Comparison of ENCODE assay signal across 1 cellular context in the genomic region with DNA sequence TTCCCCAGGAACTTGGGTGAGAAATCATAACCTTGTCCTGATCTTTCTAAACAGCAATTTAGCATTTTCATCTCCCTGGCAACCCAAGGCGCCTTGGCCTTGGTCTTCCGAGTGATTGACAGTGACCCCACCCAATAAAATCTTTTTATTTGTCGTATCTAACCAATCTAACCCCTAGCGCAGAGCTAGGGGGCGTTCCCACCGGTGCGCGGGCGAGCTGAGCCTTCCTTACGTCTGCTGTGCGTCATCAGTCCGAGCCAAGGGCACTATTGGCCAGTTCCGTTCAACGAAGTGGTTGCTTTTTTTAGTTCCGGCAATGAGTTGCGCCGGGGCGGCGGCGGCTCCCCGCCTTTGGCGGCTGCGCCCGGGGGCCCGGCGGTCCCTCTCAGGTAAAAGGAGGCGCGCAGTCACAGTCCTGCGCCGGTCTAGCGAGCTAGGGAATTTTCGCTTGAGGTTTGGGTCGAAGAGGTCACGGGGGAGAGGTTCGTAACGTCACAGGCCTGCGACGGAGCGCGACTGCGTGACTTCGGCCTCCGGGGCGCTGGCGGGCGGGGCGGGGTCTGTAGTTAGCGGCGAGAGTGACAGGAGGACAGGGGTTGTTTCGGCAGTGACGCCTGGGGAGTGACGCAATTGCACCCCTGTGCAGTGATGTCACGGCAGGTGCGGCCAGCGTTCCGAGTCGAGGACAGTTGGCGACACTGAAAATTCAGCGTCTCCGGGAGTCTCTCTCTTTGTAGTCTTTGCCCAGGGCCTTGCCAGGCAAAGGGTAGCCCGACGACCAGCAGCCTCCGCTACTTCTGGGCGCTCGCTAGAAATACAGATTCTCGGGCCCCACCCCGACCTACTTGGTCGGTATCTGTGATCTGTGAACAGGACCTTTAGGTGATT.
TF ChIP-seq lines count a peak whose summit lies in the region.

A gene (plus strand): TSS at position 266 of the 888 bp plus-strand sequence. CDS start 51 bp downstream, at position 317.

TF ChIP-seq in K562, 482 proteins besides CTCF, POLR2A, EP300 and RAD21 (continued from another document):
- TF ChIP-seq, protein P1, sequence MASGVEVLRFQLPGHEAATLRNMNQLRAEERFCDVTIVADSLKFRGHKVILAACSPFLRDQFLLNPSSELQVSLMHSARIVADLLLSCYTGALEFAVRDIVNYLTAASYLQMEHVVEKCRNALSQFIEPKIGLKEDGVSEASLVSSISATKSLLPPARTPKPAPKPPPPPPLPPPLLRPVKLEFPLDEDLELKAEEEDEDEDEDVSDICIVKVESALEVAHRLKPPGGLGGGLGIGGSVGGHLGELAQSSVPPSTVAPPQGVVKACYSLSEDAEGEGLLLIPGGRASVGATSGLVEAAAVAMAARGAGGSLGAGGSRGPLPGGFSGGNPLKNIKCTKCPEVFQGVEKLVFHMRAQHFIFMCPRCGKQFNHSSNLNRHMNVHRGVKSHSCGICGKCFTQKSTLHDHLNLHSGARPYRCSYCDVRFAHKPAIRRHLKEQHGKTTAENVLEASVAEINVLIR (CRISPR knock-in tag; IDR thresholded peaks at IDR 0.05), result peak; percentile 95
- TF ChIP-seq HDAC2 (IDR thresholded peaks at IDR 0.05) (peak; percentile 60; the same call in 1 of the 2 replicates), ZEB2 (IDR thresholded peaks at IDR 0.05) (peak; percentile 83), U2AF1 (optimal IDR thresholded peaks at IDR 0.05; ENCODE audit: low read depth, low read length) (no peak), MBD2 (IDR thresholded peaks at IDR 0.05; ENCODE audit: borderline replicate concordance, low read depth) (peak; percentile 92), JUN (IDR thresholded peaks at IDR 0.05; ENCODE audit: borderline replicate concordance, low read depth, low read length) (peak; percentile 80; the same call in 1 of the 2 replicates), JUN (CRISPR knock-in tag; IDR thresholded peaks at IDR 0.05; ENCODE audit: borderline replicate concordance) (no peak), CEBPB (tag; IDR thresholded peaks at IDR 0.05) (peak; percentile 97), CREB1 (IDR thresholded peaks at IDR 0.05) (peak; percentile 98), CREB1 (CRISPR knock-in tag; IDR thresholded peaks at IDR 0.05) (peak; percentile 99), ZNF830 (CRISPR knock-in tag; IDR thresholded peaks at IDR 0.05) (0 out of 2 replicates have a peak, but pooled peaks have one; percentile 28), ZNF436 (CRISPR knock-in tag; IDR thresholded peaks at IDR 0.05) (no peak), XRCC4 (IDR thresholded peaks at IDR 0.05; ENCODE audit: extremely low read depth, insufficient read depth, insufficient read length) (no peak), MYBL2 (IDR thresholded peaks at IDR 0.05; ENCODE audit: low read depth) (no peak; the same call in 1 of the 2 replicates), MYBL2 (CRISPR knock-in tag; IDR thresholded peaks at IDR 0.05; ENCODE audit: borderline replicate concordance) (no peak), SMAD3 (CRISPR knock-in tag; conservative IDR thresholded peaks at IDR 0.05) (peak; percentile 67; the same call in 1 of the 2 replicates), TEAD2 (tag; IDR thresholded peaks at IDR 0.05) (no peak), MAZ (CRISPR knock-in tag; conservative IDR thresholded peaks at IDR 0.05 in 1 of 2, IDR thresholded peaks at IDR 0.05 in 1 of 2) (peak; percentile 73 to 79), ILK (tag; IDR thresholded peaks at IDR 0.05; ENCODE audit: borderline replicate concordance, low read depth) (no peak), MYNN (IDR thresholded peaks at IDR 0.05) (no peak), MYNN (CRISPR knock-in tag; IDR thresholded peaks at IDR 0.05) (no peak), DACH1 (IDR thresholded peaks at IDR 0.05; ENCODE audit: partially characterized antibody) (no peak), ZNF324 (CRISPR knock-in tag; IDR thresholded peaks at IDR 0.05) (0 out of 2 replicates have a peak, but pooled peaks have one; percentile 47), ZSCAN29 (IDR thresholded peaks at IDR 0.05) (no peak), LEF1 (IDR thresholded peaks at IDR 0.05) (no peak), NR2C2 (CRISPR knock-in tag; IDR thresholded peaks at IDR 0.05) (peak; percentile 88), NR2C2 (tag; IDR thresholded peaks at IDR 0.05) (peak; percentile 98), KLF10 (CRISPR knock-in tag; IDR thresholded peaks at IDR 0.05) (no peak), CCNT2 (IDR thresholded peaks at IDR 0.05; ENCODE audit: borderline replicate concordance, extremely low read depth, insufficient read length, low read depth, low read length) (peak; percentile 66), XRCC3 (IDR thresholded peaks at IDR 0.05) (no peak), RB1 (IDR thresholded peaks at IDR 0.05; ENCODE audit: low read depth) (peak; percentile 65; the same call in 1 of the 2 replicates), SMAD4 (CRISPR knock-in tag; conservative IDR thresholded peaks at IDR 0.05) (0 out of 2 replicates have a peak, but pooled peaks have one; percentile 29), NEUROD1 (IDR thresholded peaks at IDR 0.05; ENCODE audit: borderline replicate concordance, low read depth, low read length, partially characterized antibody) (peak; percentile 68), RCOR1 (IDR thresholded peaks at IDR 0.05; ENCODE audit: borderline replicate concordance in 1 of 2, low read depth in 2 of 2, low read length in 2 of 2) (peak in 1 of 2 experiments; percentile 45; a peak in 2 of 4 replicates), MAFG (tag; conservative IDR thresholded peaks at IDR 0.05) (0 out of 2 replicates have a peak, but pooled peaks have one; percentile 11), HEY1 (CRISPR knock-in tag; IDR thresholded peaks at IDR 0.05; ENCODE audit: borderline replicate concordance) (no peak), RFX1 (IDR thresholded peaks at IDR 0.05) (peak; percentile 97), NFATC3 (IDR thresholded peaks at IDR 0.05) (no peak), ZNF253 (CRISPR knock-in tag; conservative IDR thresholded peaks at IDR 0.05) (no peak), ZBTB7A (IDR thresholded peaks at IDR 0.05; ENCODE audit: borderline replicate concordance, control insufficient read depth, low read depth, low read length) (peak; percentile 46; the same call in 1 of the 2 replicates)
- TF ChIP-seq, protein P2, sequence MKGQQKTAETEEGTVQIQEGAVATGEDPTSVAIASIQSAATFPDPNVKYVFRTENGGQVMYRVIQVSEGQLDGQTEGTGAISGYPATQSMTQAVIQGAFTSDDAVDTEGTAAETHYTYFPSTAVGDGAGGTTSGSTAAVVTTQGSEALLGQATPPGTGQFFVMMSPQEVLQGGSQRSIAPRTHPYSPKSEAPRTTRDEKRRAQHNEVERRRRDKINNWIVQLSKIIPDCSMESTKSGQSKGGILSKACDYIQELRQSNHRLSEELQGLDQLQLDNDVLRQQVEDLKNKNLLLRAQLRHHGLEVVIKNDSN (CRISPR knock-in tag; IDR thresholded peaks at IDR 0.05), result peak; percentile 81
- TF ChIP-seq, protein P3, sequence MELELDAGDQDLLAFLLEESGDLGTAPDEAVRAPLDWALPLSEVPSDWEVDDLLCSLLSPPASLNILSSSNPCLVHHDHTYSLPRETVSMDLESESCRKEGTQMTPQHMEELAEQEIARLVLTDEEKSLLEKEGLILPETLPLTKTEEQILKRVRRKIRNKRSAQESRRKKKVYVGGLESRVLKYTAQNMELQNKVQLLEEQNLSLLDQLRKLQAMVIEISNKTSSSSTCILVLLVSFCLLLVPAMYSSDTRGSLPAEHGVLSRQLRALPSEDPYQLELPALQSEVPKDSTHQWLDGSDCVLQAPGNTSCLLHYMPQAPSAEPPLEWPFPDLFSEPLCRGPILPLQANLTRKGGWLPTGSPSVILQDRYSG (tag; conservative IDR thresholded peaks at IDR 0.05; ENCODE audit: low read depth), result no peak
- TF ChIP-seq, protein P4, sequence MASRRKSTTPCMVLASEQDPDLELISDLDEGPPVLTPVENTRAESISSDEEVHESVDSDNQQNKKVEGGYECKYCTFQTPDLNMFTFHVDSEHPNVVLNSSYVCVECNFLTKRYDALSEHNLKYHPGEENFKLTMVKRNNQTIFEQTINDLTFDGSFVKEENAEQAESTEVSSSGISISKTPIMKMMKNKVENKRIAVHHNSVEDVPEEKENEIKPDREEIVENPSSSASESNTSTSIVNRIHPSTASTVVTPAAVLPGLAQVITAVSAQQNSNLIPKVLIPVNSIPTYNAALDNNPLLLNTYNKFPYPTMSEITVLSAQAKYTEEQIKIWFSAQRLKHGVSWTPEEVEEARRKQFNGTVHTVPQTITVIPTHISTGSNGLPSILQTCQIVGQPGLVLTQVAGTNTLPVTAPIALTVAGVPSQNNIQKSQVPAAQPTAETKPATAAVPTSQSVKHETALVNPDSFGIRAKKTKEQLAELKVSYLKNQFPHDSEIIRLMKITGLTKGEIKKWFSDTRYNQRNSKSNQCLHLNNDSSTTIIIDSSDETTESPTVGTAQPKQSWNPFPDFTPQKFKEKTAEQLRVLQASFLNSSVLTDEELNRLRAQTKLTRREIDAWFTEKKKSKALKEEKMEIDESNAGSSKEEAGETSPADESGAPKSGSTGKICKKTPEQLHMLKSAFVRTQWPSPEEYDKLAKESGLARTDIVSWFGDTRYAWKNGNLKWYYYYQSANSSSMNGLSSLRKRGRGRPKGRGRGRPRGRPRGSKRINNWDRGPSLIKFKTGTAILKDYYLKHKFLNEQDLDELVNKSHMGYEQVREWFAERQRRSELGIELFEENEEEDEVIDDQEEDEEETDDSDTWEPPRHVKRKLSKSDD (conservative IDR thresholded peaks at IDR 0.05; ENCODE audit: low read length), result 0 out of 2 replicates have a peak, but pooled peaks have one; percentile 67
- TF ChIP-seq, protein P5, sequence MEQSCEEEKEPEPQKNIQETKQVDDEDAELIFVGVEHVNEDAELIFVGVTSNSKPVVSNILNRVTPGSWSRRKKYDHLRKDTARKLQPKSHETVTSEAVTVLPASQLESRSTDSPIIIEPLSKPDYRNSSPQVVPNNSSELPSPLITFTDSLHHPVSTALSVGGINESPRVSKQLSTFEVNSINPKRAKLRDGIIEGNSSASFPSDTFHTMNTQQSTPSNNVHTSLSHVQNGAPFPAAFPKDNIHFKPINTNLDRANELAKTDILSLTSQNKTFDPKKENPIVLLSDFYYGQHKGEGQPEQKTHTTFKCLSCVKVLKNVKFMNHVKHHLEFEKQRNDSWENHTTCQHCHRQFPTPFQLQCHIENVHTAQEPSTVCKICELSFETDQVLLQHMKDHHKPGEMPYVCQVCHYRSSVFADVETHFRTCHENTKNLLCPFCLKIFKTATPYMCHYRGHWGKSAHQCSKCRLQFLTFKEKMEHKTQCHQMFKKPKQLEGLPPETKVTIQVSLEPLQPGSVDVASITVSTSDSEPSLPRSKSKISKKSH (CRISPR knock-in tag; IDR thresholded peaks at IDR 0.05), result no peak
- TF ChIP-seq, protein P6, sequence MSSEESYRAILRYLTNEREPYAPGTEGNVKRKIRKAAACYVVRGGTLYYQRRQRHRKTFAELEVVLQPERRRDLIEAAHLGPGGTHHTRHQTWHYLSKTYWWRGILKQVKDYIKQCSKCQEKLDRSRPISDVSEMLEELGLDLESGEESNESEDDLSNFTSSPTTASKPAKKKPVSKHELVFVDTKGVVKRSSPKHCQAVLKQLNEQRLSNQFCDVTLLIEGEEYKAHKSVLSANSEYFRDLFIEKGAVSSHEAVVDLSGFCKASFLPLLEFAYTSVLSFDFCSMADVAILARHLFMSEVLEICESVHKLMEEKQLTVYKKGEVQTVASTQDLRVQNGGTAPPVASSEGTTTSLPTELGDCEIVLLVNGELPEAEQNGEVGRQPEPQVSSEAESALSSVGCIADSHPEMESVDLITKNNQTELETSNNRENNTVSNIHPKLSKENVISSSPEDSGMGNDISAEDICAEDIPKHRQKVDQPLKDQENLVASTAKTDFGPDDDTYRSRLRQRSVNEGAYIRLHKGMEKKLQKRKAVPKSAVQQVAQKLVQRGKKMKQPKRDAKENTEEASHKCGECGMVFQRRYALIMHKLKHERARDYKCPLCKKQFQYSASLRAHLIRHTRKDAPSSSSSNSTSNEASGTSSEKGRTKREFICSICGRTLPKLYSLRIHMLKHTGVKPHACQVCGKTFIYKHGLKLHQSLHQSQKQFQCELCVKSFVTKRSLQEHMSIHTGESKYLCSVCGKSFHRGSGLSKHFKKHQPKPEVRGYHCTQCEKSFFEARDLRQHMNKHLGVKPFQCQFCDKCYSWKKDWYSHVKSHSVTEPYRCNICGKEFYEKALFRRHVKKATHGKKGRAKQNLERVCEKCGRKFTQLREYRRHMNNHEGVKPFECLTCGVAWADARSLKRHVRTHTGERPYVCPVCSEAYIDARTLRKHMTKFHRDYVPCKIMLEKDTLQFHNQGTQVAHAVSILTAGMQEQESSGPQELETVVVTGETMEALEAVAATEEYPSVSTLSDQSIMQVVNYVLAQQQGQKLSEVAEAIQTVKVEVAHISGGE (CRISPR knock-in tag; IDR thresholded peaks at IDR 0.05), result peak in 1 of 3 experiments; percentile 78; a peak in 2 of 6 replicates
- TF ChIP-seq, protein P7, sequence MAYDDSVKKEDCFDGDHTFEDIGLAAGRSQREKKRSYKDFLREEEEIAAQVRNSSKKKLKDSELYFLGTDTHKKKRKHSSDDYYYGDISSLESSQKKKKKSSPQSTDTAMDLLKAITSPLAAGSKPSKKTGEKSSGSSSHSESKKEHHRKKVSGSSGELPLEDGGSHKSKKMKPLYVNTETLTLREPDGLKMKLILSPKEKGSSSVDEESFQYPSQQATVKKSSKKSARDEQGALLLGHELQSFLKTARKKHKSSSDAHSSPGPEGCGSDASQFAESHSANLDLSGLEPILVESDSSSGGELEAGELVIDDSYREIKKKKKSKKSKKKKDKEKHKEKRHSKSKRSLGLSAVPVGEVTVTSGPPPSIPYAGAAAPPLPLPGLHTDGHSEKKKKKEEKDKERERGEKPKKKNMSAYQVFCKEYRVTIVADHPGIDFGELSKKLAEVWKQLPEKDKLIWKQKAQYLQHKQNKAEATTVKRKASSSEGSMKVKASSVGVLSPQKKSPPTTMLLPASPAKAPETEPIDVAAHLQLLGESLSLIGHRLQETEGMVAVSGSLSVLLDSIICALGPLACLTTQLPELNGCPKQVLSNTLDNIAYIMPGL (CRISPR knock-in tag; IDR thresholded peaks at IDR 0.05), result 0 out of 2 replicates have a peak, but pooled peaks have one; percentile 55
